In the genomic region with DNA sequence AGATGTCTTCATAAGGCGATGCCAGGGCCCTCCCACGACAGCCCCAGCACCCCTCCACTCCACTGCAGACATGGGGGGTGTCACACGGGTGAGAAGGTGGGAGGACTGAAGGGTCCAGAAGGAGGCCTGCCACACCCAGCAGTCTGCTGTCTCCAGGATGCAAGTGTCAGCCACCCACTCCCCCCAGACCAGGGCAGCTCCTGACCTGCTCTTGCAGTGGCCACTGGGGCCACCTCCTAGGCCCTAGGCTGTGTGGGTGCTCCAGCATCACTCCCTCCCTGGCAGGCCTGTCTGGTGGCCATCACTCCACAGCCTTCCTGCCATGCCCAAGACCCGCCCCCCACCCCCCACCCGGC, we compare ENCODE assay signal across 11 cellular contexts.
DNase-seq lines count a peak whose midpoint lies in the region; ATAC-seq, FAIRE-seq and TF ChIP-seq lines count a peak whose summit lies in the region.
"Had no signal": no experiment of that assay in that cellular context is flagged by ENCODE, and none has a peak within 500 bp of the region (broad histone marks: within the 10 kb centered on the region; RNA-seq: fewer than 3 reads in every experiment).

No MANE protein-coding gene starts in this region.

- H3K36me3 Mint-ChIP-seq in stimulated activated naive B cell treated with anti-CD40 and anti-IgM and Interleukin-4, amounts not matched to agents 10 μg/mL and 1 μg/mL and 100 μg/mL, for 72 hours, result peaks cover 0 to 3% of the 10 kb centered on the region in 2 donors

- TF ChIP-seq RAD21 in K562 (CRISPR knock-in tag; conservative IDR thresholded peaks at IDR 0.05 in 1 of 2, IDR thresholded peaks at IDR 0.05 in 1 of 2), result no peak

- WGBS in K562 (ENCODE audit: insufficient coverage, low coverage, missing lambda C conversion rate), result 10% methylated on average over 4 of the region's 5 CpGs

- no TSS peak for BruUV-seq in K562 (replicated peaks; lab: Mats Ljungman, UMichigan)

- H3K9ac ChIP-seq in HUES48 (ENCODE audit: low read depth, low read length) (no peak overlapping the region), K562 (ENCODE audit: insufficient read depth in 1 of 2, low read depth in 2 of 2, low read length in 2 of 2) (no peak overlapping the region)

- H3K9me1 ChIP-seq in K562 (ENCODE audit: control insufficient read depth, insufficient read depth, low read length), result no peaks in the 10 kb centered on the region

- CTCF ChIA-PET in K562 (lab: Yijun Ruan, JAX; ENCODE audit: low intra/inter-chr PET ratio), result no interaction called here

- ATAC-seq in K562 (0 out of 3 replicates have a peak, but pooled peaks have one; percentile 6), lower lobe of right lung (peak in 1 of 2 donors; percentile 23), GM21576 (IDR thresholded peaks at IDR 0.05; ENCODE audit: unreplicated experiment) (no peak)
- ATAC-seq in stimulated activated naive B cell treated with anti-CD40 and anti-IgM and Interleukin-4, amounts not matched to agents 10 μg/mL and 1 μg/mL and 100 μg/mL, for 72 hours (replicated peaks), result no peak

- peaks cover 0 to 2% of the 10 kb centered on the region in 2 donors for H3K9me3 Mint-ChIP-seq in stimulated activated naive B cell treated with anti-CD40 and anti-IgM and Interleukin-4, amounts not matched to agents 10 μg/mL and 1 μg/mL and 100 μg/mL, for 72 hours
- H3K9me3 Mint-ChIP-seq: activated CD4-positive, alpha-beta T cell treated with anti-CD3 and anti-CD28 coated beads, Interleukin-2, amount 10 ng/mL, durations not matched to agents 24 days and 14 days had no signal

- H3K27me3 Mint-ChIP-seq in stimulated activated naive B cell treated with anti-CD40 and anti-IgM and Interleukin-4, amounts not matched to agents 10 μg/mL and 1 μg/mL and 100 μg/mL, for 72 hours, result peaks cover 30 to 38% of the 10 kb centered on the region in 2 donors

- no peak for TF ChIP-seq CTCF in K562 (IDR thresholded peaks at IDR 0.05 in 2 of 3, conservative IDR thresholded peaks at IDR 0.05 in 1 of 3; ENCODE audit: insufficient read depth in 2 of 3, low read depth in 1 of 3, low read length in 3 of 3)
- no peak for TF ChIP-seq CTCF in lower lobe of right lung (IDR thresholded peaks at IDR 0.05)

- DNase-seq in K562 (ENCODE audit: extremely low read depth in 1 of 4, low spot score in 3 of 4) (no peak), lower lobe of right lung (no peak), foreskin melanocyte (no peak), DMS 273 (lab: John Stamatoyannopoulos, UW; ENCODE audit: unreplicated experiment) (no peak)
- no peak for DNase-seq in stimulated activated naive B cell treated with anti-CD40 and anti-IgM and Interleukin-4, amounts not matched to agents 10 μg/mL and 1 μg/mL and 100 μg/mL, for 72 hours
- DNase-seq in activated CD4-positive, CD25-positive, alpha-beta regulatory T cell treated with anti-CD3 and anti-CD28 coated beads, Interleukin-2, amount 50 U/mL, for 72 hours, result no peak
- DNase-seq: activated CD4-positive, alpha-beta T cell treated with anti-CD3 and anti-CD28 coated beads, Interleukin-2, amount 10 ng/mL, durations not matched to agents 24 days and 14 days; cortex of kidney had no signal

- H3K27ac ChIP-seq in HUES48 (ENCODE audit: low read depth, low read length), result no peak overlapping the region
- H3K27ac ChIP-seq in K562 (ENCODE audit: extremely low read depth, low read depth, low read length), result no peak overlapping the region
- peak overlapping the region; percentile 36 for H3K27ac ChIP-seq in lower lobe of right lung

- no peak for TF ChIP-seq POLR2A in K562 (conservative IDR thresholded peaks at IDR 0.05)

- POLR2A ChIA-PET in K562 (lab: Yijun Ruan, JAX), result no interaction called here

- H3K4me1 ChIP-seq in HUES48 (ENCODE audit: control insufficient read depth, insufficient read depth, low read length) (peaks cover 12% of the 10 kb centered on the region), K562 (replicated peaks in 1 of 2; ENCODE audit: control insufficient read depth in 2 of 2, insufficient read depth in 2 of 2, low read length in 2 of 2) (peaks cover 0 to 8% of the 10 kb centered on the region in 2 experiments; a peak in 3 of 5 replicates), lower lobe of right lung (peaks cover 14% of the 10 kb centered on the region)

- H3K27me3 ChIP-seq in HUES48 (ENCODE audit: control insufficient read depth, insufficient read depth, low read length), result peaks cover 56% of the 10 kb centered on the region
- peaks cover 0 to 10% of the 10 kb centered on the region in 2 experiments; a peak in 2 of 5 replicates for H3K27me3 ChIP-seq in K562 (ENCODE audit: control insufficient read depth in 2 of 2, insufficient read depth in 2 of 2, low read length in 2 of 2)
- no peaks in the 10 kb centered on the region for H3K27me3 ChIP-seq in lower lobe of right lung (ENCODE audit: low read depth)

- H3K4me2 ChIP-seq in K562 (ENCODE audit: insufficient read depth, low read length), result no peak overlapping the region

- H3K4me3 ChIP-seq in HUES48 (ENCODE audit: low read depth, low read length) (peak overlapping the region; percentile 58), K562 (no peak overlapping the region), lower lobe of right lung (peak overlapping the region; percentile 49)
- H3K4me3 ChIP-seq: mucosa of descending colon had no signal

- H3K9me3 ChIP-seq in HUES48 (ENCODE audit: control insufficient read depth, insufficient read depth, low read length) (peaks cover under 1% of the 10 kb centered on the region; the same call in 1 of the 2 replicates), K562 (replicated peaks; ENCODE audit: control insufficient read depth, insufficient read depth, low read depth, low read length) (no peaks in the 10 kb centered on the region), lower lobe of right lung (peaks cover 4% of the 10 kb centered on the region)

- no peak for FAIRE-seq in K562 (lab: Jason Lieb, UNC)

- intact Hi-C loops in K562 (cut with micrococcal nuclease) (no loop called here), lower lobe of right lung (cut with DNase I) (no loop called here)

- TF ChIP-seq EP300 in K562 (IDR thresholded peaks at IDR 0.05; ENCODE audit: low read length), result no peak

- H4K20me1 ChIP-seq in K562 (replicated peaks; ENCODE audit: control insufficient read depth, insufficient read depth, low read length), result 0 out of 2 replicates have a peak, but pooled peaks cover 4% of the 10 kb centered on the region

- no peaks in the 10 kb centered on the region for H3K79me2 ChIP-seq in K562 (ENCODE audit: control insufficient read depth, insufficient read depth, low read length)

- in situ Hi-C loops in K562 (cut with MboI), result no loop called here

- H3K27ac Mint-ChIP-seq in stimulated activated naive B cell treated with anti-CD40 and anti-IgM and Interleukin-4, amounts not matched to agents 10 μg/mL and 1 μg/mL and 100 μg/mL, for 72 hours, result no peak overlapping the region
- H3K27ac Mint-ChIP-seq: activated CD4-positive, alpha-beta T cell treated with anti-CD3 and anti-CD28 coated beads, Interleukin-2, amount 10 ng/mL, durations not matched to agents 24 days and 14 days had no signal

- H3K36me3 ChIP-seq in HUES48 (ENCODE audit: control insufficient read depth, insufficient read depth, low read length) (no peaks in the 10 kb centered on the region), K562 (ENCODE audit: control insufficient read depth, insufficient read depth, low read length) (no peaks in the 10 kb centered on the region), lower lobe of right lung (no peaks in the 10 kb centered on the region)

- peak overlapping the region; percentile 13 to 53 for H3K4me3 Mint-ChIP-seq in stimulated activated naive B cell treated with anti-CD40 and anti-IgM and Interleukin-4, amounts not matched to agents 10 μg/mL and 1 μg/mL and 100 μg/mL, for 72 hours
- H3K4me3 Mint-ChIP-seq: activated CD4-positive, alpha-beta T cell treated with anti-CD3 and anti-CD28 coated beads, Interleukin-2, amount 10 ng/mL, durations not matched to agents 24 days and 14 days had no signal

- peaks cover 20 to 39% of the 10 kb centered on the region in 2 donors for H3K4me1 Mint-ChIP-seq in stimulated activated naive B cell treated with anti-CD40 and anti-IgM and Interleukin-4, amounts not matched to agents 10 μg/mL and 1 μg/mL and 100 μg/mL, for 72 hours
- H3K4me1 Mint-ChIP-seq: activated CD4-positive, alpha-beta T cell treated with anti-CD3 and anti-CD28 coated beads, Interleukin-2, amount 10 ng/mL, durations not matched to agents 24 days and 14 days had no signal

- no peak overlapping the region for H2AFZ ChIP-seq in K562 (ENCODE audit: low read depth, low read length)

TF ChIP-seq in K562, 482 proteins besides CTCF, POLR2A, EP300 and RAD21:
- TF ChIP-seq ZNF197 (CRISPR knock-in tag; IDR thresholded peaks at IDR 0.05; ENCODE audit: low read depth), result no peak
- no peak for TF ChIP-seq FOSL1 (tag; conservative IDR thresholded peaks at IDR 0.05)
